ENCODE assay signal across 1 cellular context in genomic region chr19:40662925-40663711, GRCh38.
TF ChIP-seq lines count a peak whose summit lies in the region.

No MANE protein-coding gene starts in this region.

TF ChIP-seq in HCT116, 20 proteins besides CTCF, POLR2A, EP300 and RAD21 (continued from another document):
- TF ChIP-seq REST (IDR thresholded peaks at IDR 0.05; ENCODE audit: low read depth) = no peak
- TF ChIP-seq EZH2 (IDR thresholded peaks at IDR 0.05) = no peak
- no peak for TF ChIP-seq POLR2AphosphoS5 (IDR thresholded peaks at IDR 0.05; ENCODE audit: low read depth, low read length)
- TF ChIP-seq FOSL1 (IDR thresholded peaks at IDR 0.05; ENCODE audit: low read depth) = no peak
- TF ChIP-seq EGR1 (IDR thresholded peaks at IDR 0.05; ENCODE audit: low read depth) = peak; percentile 60
- TF ChIP-seq EZH2phosphoT487 (IDR thresholded peaks at IDR 0.05; ENCODE audit: borderline replicate concordance) = no peak
- peak; percentile 99 for TF ChIP-seq MAX (IDR thresholded peaks at IDR 0.05)
- TF ChIP-seq YY1 (IDR thresholded peaks at IDR 0.05; ENCODE audit: extremely low read depth, insufficient replicate concordance, low read depth, low read length) = no peak
- TF ChIP-seq, protein P1, sequence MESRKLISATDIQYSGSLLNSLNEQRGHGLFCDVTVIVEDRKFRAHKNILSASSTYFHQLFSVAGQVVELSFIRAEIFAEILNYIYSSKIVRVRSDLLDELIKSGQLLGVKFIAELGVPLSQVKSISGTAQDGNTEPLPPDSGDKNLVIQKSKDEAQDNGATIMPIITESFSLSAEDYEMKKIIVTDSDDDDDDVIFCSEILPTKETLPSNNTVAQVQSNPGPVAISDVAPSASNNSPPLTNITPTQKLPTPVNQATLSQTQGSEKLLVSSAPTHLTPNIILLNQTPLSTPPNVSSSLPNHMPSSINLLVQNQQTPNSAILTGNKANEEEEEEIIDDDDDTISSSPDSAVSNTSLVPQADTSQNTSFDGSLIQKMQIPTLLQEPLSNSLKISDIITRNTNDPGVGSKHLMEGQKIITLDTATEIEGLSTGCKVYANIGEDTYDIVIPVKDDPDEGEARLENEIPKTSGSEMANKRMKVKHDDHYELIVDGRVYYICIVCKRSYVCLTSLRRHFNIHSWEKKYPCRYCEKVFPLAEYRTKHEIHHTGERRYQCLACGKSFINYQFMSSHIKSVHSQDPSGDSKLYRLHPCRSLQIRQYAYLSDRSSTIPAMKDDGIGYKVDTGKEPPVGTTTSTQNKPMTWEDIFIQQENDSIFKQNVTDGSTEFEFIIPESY (IDR thresholded peaks at IDR 0.05; ENCODE audit: extremely low read depth, insufficient replicate concordance, low read length) = no peak
- no peak for TF ChIP-seq SP1 (IDR thresholded peaks at IDR 0.05; ENCODE audit: low read depth)
- TF ChIP-seq ELF1 (IDR thresholded peaks at IDR 0.05; ENCODE audit: borderline replicate concordance, low read depth) = no peak
